Comparison of ENCODE assay signal across 9 cellular contexts in the genomic region with DNA sequence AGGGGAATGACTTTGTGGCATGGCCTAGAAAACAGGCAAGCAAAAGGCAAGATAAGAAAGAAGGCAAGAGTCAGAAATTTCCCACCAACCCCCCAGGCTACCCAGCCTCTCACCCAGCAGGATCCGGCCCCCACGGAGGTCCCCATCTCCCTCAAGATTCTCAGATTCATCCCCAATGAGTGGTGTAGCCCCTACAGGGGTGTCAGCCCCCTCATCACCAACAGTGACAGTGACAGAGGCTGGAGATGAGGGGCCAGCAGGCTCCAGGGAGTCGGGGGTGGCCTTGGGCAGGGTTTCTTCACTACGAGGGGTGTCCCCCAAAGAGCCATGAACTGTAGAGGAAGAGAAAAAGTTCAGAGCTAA. TPM values are rescaled to one million over a fixed set of nuclear protein-coding genes. Genes with fewer than 3 reads are reported as not detected.
A peak's percentile ranks its signal among the peaks of the same experiment; 100 is the strongest.
DNase-seq lines count a peak whose midpoint lies in the region; ATAC-seq and TF ChIP-seq lines count a peak whose summit lies in the region.
"Had no signal": no experiment of that assay in that cellular context is flagged by ENCODE, and none has a peak within 500 bp of the region (broad histone marks: within the 10 kb centered on the region; RNA-seq: fewer than 3 reads in every experiment).

No MANE protein-coding gene starts in this region.

- peaks cover 14% of the 10 kb centered on the region for H3K36me3 Mint-ChIP-seq in CD4-positive, CD25-positive, alpha-beta regulatory T cell
- H3K36me3 Mint-ChIP-seq in endodermal cell (ENCODE audit: low read depth), result peaks cover 36% of the 10 kb centered on the region

- peak overlapping the region; percentile 13 for H3K4me3 ChIP-seq in CD4-positive, CD25-positive, alpha-beta regulatory T cell (ENCODE audit: low read depth, low read length)
- H3K4me3 ChIP-seq in OCI-LY3 (ENCODE audit: low read length) (peak overlapping the region; percentile 99), endodermal cell (ENCODE audit: low read length) (peak overlapping the region; percentile 83), neutrophil (ENCODE audit: low read depth in 1 of 2, low read length in 1 of 2) (peak overlapping the region in 1 of 2 experiments; percentile 89)

- no peak for DNase-seq in CD4-positive, CD25-positive, alpha-beta regulatory T cell
- DNase-seq in endodermal cell (no peak), globus pallidus (ENCODE audit: low spot score) (no peak), NOMO-1 treated with dmso at 0.1 percent for 144 hours (lab: John Stamatoyannopoulos, UW; ENCODE audit: unreplicated experiment) (no peak)
- DNase-seq in stimulated activated CD4-positive, alpha-beta T cell treated with anti-CD3 and anti-CD28 coated beads, Interleukin-4, amount 100 ng/mL, for 4 hours, result no peak
- DNase-seq: NCI-H774 had no signal

- H3K4me1 ChIP-seq in CD4-positive, CD25-positive, alpha-beta regulatory T cell (ENCODE audit: control insufficient read depth, insufficient read depth, low read length, poor library complexity, severe bottlenecking), result peaks cover 34% of the 10 kb centered on the region
- H3K4me1 ChIP-seq in OCI-LY3 (ENCODE audit: low read length) (peaks cover 23% of the 10 kb centered on the region), endodermal cell (ENCODE audit: control insufficient read depth, insufficient read depth, low read length) (peaks cover 4% of the 10 kb centered on the region), neutrophil (ENCODE audit: control insufficient read depth in 1 of 2, insufficient read depth in 1 of 2, low read depth in 1 of 2, low read length in 1 of 2) (peaks cover 22 to 23% of the 10 kb centered on the region in 2 experiments)

- peak overlapping the region; percentile 77 for H3K4me2 ChIP-seq in OCI-LY3 (ENCODE audit: low read length)

- H3K4me1 Mint-ChIP-seq in CD4-positive, CD25-positive, alpha-beta regulatory T cell, result peaks cover 0 to 39% (median 22%) of the 10 kb centered on the region in 4 donors
- peaks cover 12% of the 10 kb centered on the region for H3K4me1 Mint-ChIP-seq in endodermal cell

- no peaks in the 10 kb centered on the region for H3K9me3 Mint-ChIP-seq in CD4-positive, CD25-positive, alpha-beta regulatory T cell
- H3K9me3 Mint-ChIP-seq in endodermal cell, result no peaks in the 10 kb centered on the region

- H3K27me3 ChIP-seq in CD4-positive, CD25-positive, alpha-beta regulatory T cell (ENCODE audit: control insufficient read depth, insufficient read depth, low read length), result no peaks in the 10 kb centered on the region
- H3K27me3 ChIP-seq in OCI-LY3 (ENCODE audit: low read depth, low read length) (no peaks in the 10 kb centered on the region), endodermal cell (ENCODE audit: control insufficient read depth, insufficient read depth, low read length, poor library complexity, severe bottlenecking) (no peaks in the 10 kb centered on the region), neutrophil (no peaks in the 10 kb centered on the region)

- peaks cover 26% of the 10 kb centered on the region for H3K36me3 ChIP-seq in CD4-positive, CD25-positive, alpha-beta regulatory T cell (ENCODE audit: control insufficient read depth, insufficient read depth, low read length)
- H3K36me3 ChIP-seq in OCI-LY3 (replicated peaks; ENCODE audit: low read depth, low read length), result peaks cover 6% of the 10 kb centered on the region
- peaks cover 43% of the 10 kb centered on the region for H3K36me3 ChIP-seq in endodermal cell (ENCODE audit: control insufficient read depth, insufficient read depth, low read length)
- H3K36me3 ChIP-seq in neutrophil, result peaks cover 4% of the 10 kb centered on the region

- no peak overlapping the region for H2AFZ ChIP-seq in OCI-LY3 (ENCODE audit: low read depth, low read length)

- H3K27me3 Mint-ChIP-seq in CD4-positive, CD25-positive, alpha-beta regulatory T cell, result no peaks in the 10 kb centered on the region
- H3K27me3 Mint-ChIP-seq in endodermal cell (ENCODE audit: insufficient read depth), result no peaks in the 10 kb centered on the region

- peaks cover 3% of the 10 kb centered on the region; the same call in 1 of the 2 replicates for H4K20me1 ChIP-seq in OCI-LY3 (ENCODE audit: insufficient read depth, low read length)

- 67% methylated on average over 4 of the region's 4 CpGs; no CpG with 5 or more reads in 1 of the 2 experiments for WGBS in endodermal cell (ENCODE audit: insufficient coverage in 1 of 2, insufficient read length in 1 of 2), 2 experiments

- H3K4me3 Mint-ChIP-seq in CD4-positive, CD25-positive, alpha-beta regulatory T cell, result peak overlapping the region; percentile 82 to 95 (median 86)
- H3K4me3 Mint-ChIP-seq in endodermal cell, result peak overlapping the region; percentile 93

- no peaks in the 10 kb centered on the region for H3K9me3 ChIP-seq in CD4-positive, CD25-positive, alpha-beta regulatory T cell (ENCODE audit: control insufficient read depth in 2 of 2, low read length in 2 of 2)
- H3K9me3 ChIP-seq in OCI-LY3 (ENCODE audit: insufficient read depth, low read length), result no peaks in the 10 kb centered on the region
- H3K9me3 ChIP-seq in endodermal cell (ENCODE audit: control insufficient read depth, low read length), result no peaks in the 10 kb centered on the region
- H3K9me3 ChIP-seq in neutrophil, result no peaks in the 10 kb centered on the region

- peak overlapping the region; percentile 80 for H3K9ac ChIP-seq in OCI-LY3 (ENCODE audit: low read length)
- peak overlapping the region; percentile 41 for H3K9ac ChIP-seq in endodermal cell (ENCODE audit: extremely low read depth, low read length, poor library complexity, severe bottlenecking)

- ATAC-seq in CD4-positive, CD25-positive, alpha-beta regulatory T cell (ENCODE audit: low read depth in 2 of 2), result no peak
- ATAC-seq in HG02884 (IDR thresholded peaks at IDR 0.05; ENCODE audit: unreplicated experiment), result no peak

- H3K27ac ChIP-seq in CD4-positive, CD25-positive, alpha-beta regulatory T cell (ENCODE audit: insufficient read depth, low read length, poor library complexity, severe bottlenecking), result peak overlapping the region; percentile 76
- H3K27ac ChIP-seq in OCI-LY3 (ENCODE audit: low read length) (peak overlapping the region; percentile 34), endodermal cell (ENCODE audit: low read depth, low read length) (no peak overlapping the region), neutrophil (peak overlapping the region; percentile 77)

- H3K27ac Mint-ChIP-seq in CD4-positive, CD25-positive, alpha-beta regulatory T cell, result peak overlapping the region; percentile 67 to 92 (median 91)
- peak overlapping the region; percentile 55 for H3K27ac Mint-ChIP-seq in endodermal cell

- no peak for TF ChIP-seq CTCF in OCI-LY3 (IDR thresholded peaks at IDR 0.05; ENCODE audit: low read depth, low read length)
- no peak for TF ChIP-seq CTCF in endodermal cell (conservative IDR thresholded peaks at IDR 0.05)
- no peak for TF ChIP-seq CTCF in neutrophil (IDR thresholded peaks at IDR 0.05)

- peaks cover 23% of the 10 kb centered on the region for H3K79me2 ChIP-seq in OCI-LY3 (ENCODE audit: low read length)

RNA-seq across cellular contexts. Expression of gene EHMT2, which starts 1.0 kb away (rescaled TPM):
- total RNA-seq in CD4-positive, CD25-positive, alpha-beta regulatory T cell, result 46.4 TPM
- polyA plus RNA-seq in CD4-positive, CD25-positive, alpha-beta regulatory T cell, result 10 to 100 TPM; 29.4 to 33.5 (median 31.9) TPM
- 100 to 1,000 TPM; 113 to 121 TPM for total RNA-seq in endodermal cell
- 145 TPM for polyA plus RNA-seq in endodermal cell (2013, experiment 1 of 2)
- 130 TPM for polyA plus RNA-seq in endodermal cell (2013, experiment 2 of 2)

RNA-seq across cellular contexts. Expression of gene ZBTB12, which starts 5.4 kb away (rescaled TPM):
- total RNA-seq in CD4-positive, CD25-positive, alpha-beta regulatory T cell, result 0.20 TPM
- not detected for polyA plus RNA-seq in CD4-positive, CD25-positive, alpha-beta regulatory T cell
- 10 to 100 TPM; 25.4 to 29.9 TPM for total RNA-seq in endodermal cell
- polyA plus RNA-seq in endodermal cell (2013, experiment 1 of 2), result 41.5 TPM
- 33.0 TPM for polyA plus RNA-seq in endodermal cell (2013, experiment 2 of 2)

RNA-seq across cellular contexts. Expression of gene SLC44A4, which starts 17.7 kb away (rescaled TPM):
- 1.0 TPM for total RNA-seq in CD4-positive, CD25-positive, alpha-beta regulatory T cell
- not detected for polyA plus RNA-seq in CD4-positive, CD25-positive, alpha-beta regulatory T cell
- total RNA-seq in endodermal cell, result 1 to 10 TPM; 1.3 to 3.6 TPM
- polyA plus RNA-seq in endodermal cell (2013, experiment 1 of 2), result 0.68 TPM
- 0.41 TPM for polyA plus RNA-seq in endodermal cell (2013, experiment 2 of 2)

RNA-seq across cellular contexts. Expression of gene C2, which starts 31.0 kb away (rescaled TPM):
- total RNA-seq in CD4-positive, CD25-positive, alpha-beta regulatory T cell, result 1.3 TPM
- polyA plus RNA-seq in CD4-positive, CD25-positive, alpha-beta regulatory T cell, result under 1 TPM in 1 of 4 donors, not detected in 3; 0.47 TPM
- total RNA-seq in endodermal cell, result 1 to 10 TPM in 1 of 2 donors, under 1 TPM in 1; 0.29 to 1.0 TPM
- 0.89 TPM for polyA plus RNA-seq in endodermal cell (2013, experiment 1 of 2)
- 0.70 TPM for polyA plus RNA-seq in endodermal cell (2013, experiment 2 of 2)

RNA-seq across cellular contexts. Expression of gene NEU1, which starts 33.9 kb away (rescaled TPM):
- 29.1 TPM for total RNA-seq in CD4-positive, CD25-positive, alpha-beta regulatory T cell
- polyA plus RNA-seq in CD4-positive, CD25-positive, alpha-beta regulatory T cell, result 10 to 100 TPM; 26.4 to 32.4 (median 29.7) TPM
- 10 to 100 TPM; 42.4 to 50.7 TPM for total RNA-seq in endodermal cell
- 37.3 TPM for polyA plus RNA-seq in endodermal cell (2013, experiment 1 of 2)
- 34.3 TPM for polyA plus RNA-seq in endodermal cell (2013, experiment 2 of 2)

Comparison
In these comparisons a context has a peak if more than half of its experiments do, and no peak if none do; other contexts are left out.
1. RNA of gene ZBTB12, which starts 5.4 kb away (total RNA-seq): 25.4 to 29.9 TPM in endodermal cell; 0.20 TPM in CD4-positive, CD25-positive, alpha-beta regulatory T cell (single experiment); every median in the first group is over 10 times any median in the second.